1 cellular context compared by ENCODE assay signal in the genomic region with DNA sequence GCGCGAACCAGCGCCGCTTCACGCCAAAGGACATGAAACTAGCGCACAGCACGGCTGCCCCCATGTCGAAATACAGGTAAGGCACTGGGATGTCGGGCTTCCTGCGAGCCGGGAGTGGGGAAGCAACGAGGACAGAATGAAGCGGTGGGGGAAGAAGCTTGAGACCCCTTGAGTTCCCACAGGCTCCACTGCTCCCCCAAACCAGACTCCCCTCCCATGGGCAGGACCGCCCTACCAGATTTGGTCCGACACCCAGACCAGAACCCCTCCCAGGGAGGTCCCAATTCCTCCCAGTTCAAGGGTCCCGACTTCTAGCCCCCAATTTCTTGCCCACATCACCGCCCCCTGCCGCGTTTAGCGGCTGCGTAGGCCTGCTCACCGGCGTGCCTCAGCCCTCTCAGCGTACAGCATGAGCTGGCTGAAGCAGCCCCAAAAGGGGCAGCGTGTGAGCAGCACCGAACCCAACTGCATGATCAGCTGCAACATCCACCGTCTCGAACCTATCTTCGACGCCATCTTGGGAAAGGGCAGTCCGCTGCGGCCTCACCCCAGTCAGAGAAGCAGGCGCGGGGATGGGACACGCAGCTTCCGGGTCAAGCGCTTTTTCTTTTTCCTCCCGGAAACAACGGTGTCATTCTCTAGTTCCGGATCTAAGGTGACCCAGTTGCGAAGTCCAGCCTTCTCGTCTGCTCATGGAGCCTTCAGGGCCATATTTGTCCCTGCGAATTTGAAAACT.
A peak's percentile ranks its signal among the peaks of the same experiment; 100 is the strongest.
TF ChIP-seq lines count a peak whose summit lies in the region.

A gene (minus strand): TSS at position 527 of the 736 bp plus-strand sequence. CDS start 11 bp downstream, at position 516.

TF ChIP-seq in K562, 482 proteins besides CTCF, POLR2A, EP300 and RAD21 (continued from another document and continues in another):
- TF ChIP-seq, protein P1, sequence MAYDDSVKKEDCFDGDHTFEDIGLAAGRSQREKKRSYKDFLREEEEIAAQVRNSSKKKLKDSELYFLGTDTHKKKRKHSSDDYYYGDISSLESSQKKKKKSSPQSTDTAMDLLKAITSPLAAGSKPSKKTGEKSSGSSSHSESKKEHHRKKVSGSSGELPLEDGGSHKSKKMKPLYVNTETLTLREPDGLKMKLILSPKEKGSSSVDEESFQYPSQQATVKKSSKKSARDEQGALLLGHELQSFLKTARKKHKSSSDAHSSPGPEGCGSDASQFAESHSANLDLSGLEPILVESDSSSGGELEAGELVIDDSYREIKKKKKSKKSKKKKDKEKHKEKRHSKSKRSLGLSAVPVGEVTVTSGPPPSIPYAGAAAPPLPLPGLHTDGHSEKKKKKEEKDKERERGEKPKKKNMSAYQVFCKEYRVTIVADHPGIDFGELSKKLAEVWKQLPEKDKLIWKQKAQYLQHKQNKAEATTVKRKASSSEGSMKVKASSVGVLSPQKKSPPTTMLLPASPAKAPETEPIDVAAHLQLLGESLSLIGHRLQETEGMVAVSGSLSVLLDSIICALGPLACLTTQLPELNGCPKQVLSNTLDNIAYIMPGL (CRISPR knock-in tag; IDR thresholded peaks at IDR 0.05), result no peak; the same call in 1 of the 2 replicates
- TF ChIP-seq TCFL5 (CRISPR knock-in tag; conservative IDR thresholded peaks at IDR 0.05), result no peak
- peak; percentile 92 for TF ChIP-seq PHF20 (IDR thresholded peaks at IDR 0.05; ENCODE audit: partially characterized antibody)
- TF ChIP-seq PPARD (CRISPR knock-in tag; IDR thresholded peaks at IDR 0.05), result no peak
- TF ChIP-seq SP1 (CRISPR knock-in tag; IDR thresholded peaks at IDR 0.05), result peak; percentile 93
- no peak for TF ChIP-seq CBFB (CRISPR knock-in tag; IDR thresholded peaks at IDR 0.05)
- TF ChIP-seq CREBBP (IDR thresholded peaks at IDR 0.05; ENCODE audit: low read depth, low read length), result no peak
- TF ChIP-seq RBFOX2 (IDR thresholded peaks at IDR 0.05; ENCODE audit: low read depth, low read length), result peak; percentile 88
- TF ChIP-seq, protein P2, sequence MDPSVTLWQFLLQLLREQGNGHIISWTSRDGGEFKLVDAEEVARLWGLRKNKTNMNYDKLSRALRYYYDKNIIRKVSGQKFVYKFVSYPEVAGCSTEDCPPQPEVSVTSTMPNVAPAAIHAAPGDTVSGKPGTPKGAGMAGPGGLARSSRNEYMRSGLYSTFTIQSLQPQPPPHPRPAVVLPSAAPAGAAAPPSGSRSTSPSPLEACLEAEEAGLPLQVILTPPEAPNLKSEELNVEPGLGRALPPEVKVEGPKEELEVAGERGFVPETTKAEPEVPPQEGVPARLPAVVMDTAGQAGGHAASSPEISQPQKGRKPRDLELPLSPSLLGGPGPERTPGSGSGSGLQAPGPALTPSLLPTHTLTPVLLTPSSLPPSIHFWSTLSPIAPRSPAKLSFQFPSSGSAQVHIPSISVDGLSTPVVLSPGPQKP (CRISPR knock-in tag; IDR thresholded peaks at IDR 0.05), result 0 out of 2 replicates have a peak, but pooled peaks have one; percentile 47
- no peak for TF ChIP-seq SNIP1 (IDR thresholded peaks at IDR 0.05; ENCODE audit: low read depth)
- TF ChIP-seq, protein P3, sequence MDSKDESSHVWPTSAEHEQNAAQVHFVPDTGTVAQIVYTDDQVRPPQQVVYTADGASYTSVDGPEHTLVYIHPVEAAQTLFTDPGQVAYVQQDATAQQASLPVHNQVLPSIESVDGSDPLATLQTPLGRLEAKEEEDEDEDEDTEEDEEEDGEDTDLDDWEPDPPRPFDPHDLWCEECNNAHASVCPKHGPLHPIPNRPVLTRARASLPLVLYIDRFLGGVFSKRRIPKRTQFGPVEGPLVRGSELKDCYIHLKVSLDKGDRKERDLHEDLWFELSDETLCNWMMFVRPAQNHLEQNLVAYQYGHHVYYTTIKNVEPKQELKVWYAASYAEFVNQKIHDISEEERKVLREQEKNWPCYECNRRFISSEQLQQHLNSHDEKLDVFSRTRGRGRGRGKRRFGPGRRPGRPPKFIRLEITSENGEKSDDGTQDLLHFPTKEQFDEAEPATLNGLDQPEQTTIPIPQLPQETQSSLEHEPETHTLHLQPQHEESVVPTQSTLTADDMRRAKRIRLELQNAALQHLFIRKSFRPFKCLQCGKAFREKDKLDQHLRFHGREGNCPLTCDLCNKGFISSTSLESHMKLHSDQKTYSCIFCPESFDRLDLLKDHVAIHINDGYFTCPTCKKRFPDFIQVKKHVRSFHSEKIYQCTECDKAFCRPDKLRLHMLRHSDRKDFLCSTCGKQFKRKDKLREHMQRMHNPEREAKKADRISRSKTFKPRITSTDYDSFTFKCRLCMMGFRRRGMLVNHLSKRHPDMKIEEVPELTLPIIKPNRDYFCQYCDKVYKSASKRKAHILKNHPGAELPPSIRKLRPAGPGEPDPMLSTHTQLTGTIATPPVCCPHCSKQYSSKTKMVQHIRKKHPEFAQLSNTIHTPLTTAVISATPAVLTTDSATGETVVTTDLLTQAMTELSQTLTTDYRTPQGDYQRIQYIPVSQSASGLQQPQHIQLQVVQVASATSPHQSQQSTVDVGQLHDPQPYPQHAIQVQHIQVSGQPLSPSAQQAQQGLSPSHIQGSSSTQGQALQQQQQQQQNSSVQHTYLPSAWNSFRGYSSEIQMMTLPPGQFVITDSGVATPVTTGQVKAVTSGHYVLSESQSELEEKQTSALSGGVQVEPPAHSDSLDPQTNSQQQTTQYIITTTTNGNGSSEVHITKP (IDR thresholded peaks at IDR 0.05; ENCODE audit: partially characterized antibody), result peak; percentile 55
- peak in 1 of 2 experiments; percentile 51; a peak in 1 of 4 replicates for TF ChIP-seq TEAD1 (CRISPR knock-in tag; IDR thresholded peaks at IDR 0.05)
- TF ChIP-seq, protein P4, sequence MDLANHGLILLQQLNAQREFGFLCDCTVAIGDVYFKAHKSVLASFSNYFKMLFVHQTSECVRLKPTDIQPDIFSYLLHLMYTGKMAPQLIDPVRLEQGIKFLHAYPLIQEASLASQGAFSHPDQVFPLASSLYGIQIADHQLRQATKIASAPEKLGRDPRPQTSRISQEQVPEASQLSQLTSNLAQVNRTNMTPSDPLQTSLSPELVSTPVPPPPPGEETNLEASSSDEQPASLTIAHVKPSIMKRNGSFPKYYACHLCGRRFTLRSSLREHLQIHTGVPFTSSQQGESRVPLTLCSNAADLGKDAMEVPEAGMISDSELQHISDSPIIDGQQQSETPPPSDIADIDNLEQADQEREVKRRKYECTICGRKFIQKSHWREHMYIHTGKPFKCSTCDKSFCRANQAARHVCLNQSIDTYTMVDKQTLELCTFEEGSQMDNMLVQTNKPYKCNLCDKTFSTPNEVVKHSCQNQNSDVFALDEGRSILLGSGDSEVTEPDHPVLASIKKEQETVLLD (IDR thresholded peaks at IDR 0.05), result peak; percentile 78
- no peak; the same call in 1 of the 2 replicates for TF ChIP-seq ZZZ3 (IDR thresholded peaks at IDR 0.05)
- peak; percentile 32 for TF ChIP-seq CEBPG (CRISPR knock-in tag; IDR thresholded peaks at IDR 0.05)
- no peak for TF ChIP-seq CEBPG (tag; conservative IDR thresholded peaks at IDR 0.05 in 1 of 2, IDR thresholded peaks at IDR 0.05 in 1 of 2)
- TF ChIP-seq, protein P5, sequence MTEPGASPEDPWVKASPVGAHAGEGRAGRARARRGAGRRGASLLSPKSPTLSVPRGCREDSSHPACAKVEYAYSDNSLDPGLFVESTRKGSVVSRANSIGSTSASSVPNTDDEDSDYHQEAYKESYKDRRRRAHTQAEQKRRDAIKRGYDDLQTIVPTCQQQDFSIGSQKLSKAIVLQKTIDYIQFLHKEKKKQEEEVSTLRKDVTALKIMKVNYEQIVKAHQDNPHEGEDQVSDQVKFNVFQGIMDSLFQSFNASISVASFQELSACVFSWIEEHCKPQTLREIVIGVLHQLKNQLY (CRISPR knock-in tag; conservative IDR thresholded peaks at IDR 0.05), result no peak
- peak; percentile 66; the same call in 1 of the 2 replicates for TF ChIP-seq TCF7 (IDR thresholded peaks at IDR 0.05; ENCODE audit: borderline replicate concordance)
- peak; percentile 66; the same call in 1 of the 2 replicates for TF ChIP-seq MEF2D (tag; conservative IDR thresholded peaks at IDR 0.05; ENCODE audit: low read depth)
- no peak for TF ChIP-seq SAFB (IDR thresholded peaks at IDR 0.05; ENCODE audit: borderline replicate concordance, low read depth, low read length)
- peak; percentile 70; the same call in 1 of the 2 replicates for TF ChIP-seq HDAC2 (IDR thresholded peaks at IDR 0.05)
- TF ChIP-seq, protein P6, sequence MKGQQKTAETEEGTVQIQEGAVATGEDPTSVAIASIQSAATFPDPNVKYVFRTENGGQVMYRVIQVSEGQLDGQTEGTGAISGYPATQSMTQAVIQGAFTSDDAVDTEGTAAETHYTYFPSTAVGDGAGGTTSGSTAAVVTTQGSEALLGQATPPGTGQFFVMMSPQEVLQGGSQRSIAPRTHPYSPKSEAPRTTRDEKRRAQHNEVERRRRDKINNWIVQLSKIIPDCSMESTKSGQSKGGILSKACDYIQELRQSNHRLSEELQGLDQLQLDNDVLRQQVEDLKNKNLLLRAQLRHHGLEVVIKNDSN (CRISPR knock-in tag; IDR thresholded peaks at IDR 0.05), result peak; percentile 24; the same call in 1 of the 2 replicates
- peak; percentile 73 for TF ChIP-seq ZFX (CRISPR knock-in tag; IDR thresholded peaks at IDR 0.05)
- no peak for TF ChIP-seq HNRNPK (IDR thresholded peaks at IDR 0.05; ENCODE audit: low read depth, low read length, poor library complexity, severe bottlenecking)
- peak; percentile 100 for TF ChIP-seq NFRKB (IDR thresholded peaks at IDR 0.05; ENCODE audit: low read depth)
- no peak for TF ChIP-seq ZNF175 (CRISPR knock-in tag; IDR thresholded peaks at IDR 0.05; ENCODE audit: low read depth)
- peak; percentile 59 for TF ChIP-seq RBM22 (IDR thresholded peaks at IDR 0.05; ENCODE audit: low read depth, low read length, poor library complexity, severe bottlenecking)
- TF ChIP-seq CBX2 (IDR thresholded peaks at IDR 0.05; ENCODE audit: insufficient read depth, low read length, poor library complexity, severe bottlenecking), result no peak
- peak; percentile 87 for TF ChIP-seq POU5F1 (IDR thresholded peaks at IDR 0.05; ENCODE audit: borderline replicate concordance, low read depth, low read length, partially characterized antibody)
- TF ChIP-seq DMBX1 (CRISPR knock-in tag; IDR thresholded peaks at IDR 0.05; ENCODE audit: borderline replicate concordance), result peak; percentile 48; the same call in 1 of the 2 replicates
- TF ChIP-seq, protein P7, sequence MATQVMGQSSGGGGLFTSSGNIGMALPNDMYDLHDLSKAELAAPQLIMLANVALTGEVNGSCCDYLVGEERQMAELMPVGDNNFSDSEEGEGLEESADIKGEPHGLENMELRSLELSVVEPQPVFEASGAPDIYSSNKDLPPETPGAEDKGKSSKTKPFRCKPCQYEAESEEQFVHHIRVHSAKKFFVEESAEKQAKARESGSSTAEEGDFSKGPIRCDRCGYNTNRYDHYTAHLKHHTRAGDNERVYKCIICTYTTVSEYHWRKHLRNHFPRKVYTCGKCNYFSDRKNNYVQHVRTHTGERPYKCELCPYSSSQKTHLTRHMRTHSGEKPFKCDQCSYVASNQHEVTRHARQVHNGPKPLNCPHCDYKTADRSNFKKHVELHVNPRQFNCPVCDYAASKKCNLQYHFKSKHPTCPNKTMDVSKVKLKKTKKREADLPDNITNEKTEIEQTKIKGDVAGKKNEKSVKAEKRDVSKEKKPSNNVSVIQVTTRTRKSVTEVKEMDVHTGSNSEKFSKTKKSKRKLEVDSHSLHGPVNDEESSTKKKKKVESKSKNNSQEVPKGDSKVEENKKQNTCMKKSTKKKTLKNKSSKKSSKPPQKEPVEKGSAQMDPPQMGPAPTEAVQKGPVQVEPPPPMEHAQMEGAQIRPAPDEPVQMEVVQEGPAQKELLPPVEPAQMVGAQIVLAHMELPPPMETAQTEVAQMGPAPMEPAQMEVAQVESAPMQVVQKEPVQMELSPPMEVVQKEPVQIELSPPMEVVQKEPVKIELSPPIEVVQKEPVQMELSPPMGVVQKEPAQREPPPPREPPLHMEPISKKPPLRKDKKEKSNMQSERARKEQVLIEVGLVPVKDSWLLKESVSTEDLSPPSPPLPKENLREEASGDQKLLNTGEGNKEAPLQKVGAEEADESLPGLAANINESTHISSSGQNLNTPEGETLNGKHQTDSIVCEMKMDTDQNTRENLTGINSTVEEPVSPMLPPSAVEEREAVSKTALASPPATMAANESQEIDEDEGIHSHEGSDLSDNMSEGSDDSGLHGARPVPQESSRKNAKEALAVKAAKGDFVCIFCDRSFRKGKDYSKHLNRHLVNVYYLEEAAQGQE (CRISPR knock-in tag; IDR thresholded peaks at IDR 0.05; ENCODE audit: low read depth), result 0 out of 2 replicates have a peak, but pooled peaks have one; percentile 21
- peak; percentile 44; the same call in 1 of the 2 replicates for TF ChIP-seq STAT5A (IDR thresholded peaks at IDR 0.05; ENCODE audit: borderline replicate concordance, low read length)
- TF ChIP-seq, protein P8, sequence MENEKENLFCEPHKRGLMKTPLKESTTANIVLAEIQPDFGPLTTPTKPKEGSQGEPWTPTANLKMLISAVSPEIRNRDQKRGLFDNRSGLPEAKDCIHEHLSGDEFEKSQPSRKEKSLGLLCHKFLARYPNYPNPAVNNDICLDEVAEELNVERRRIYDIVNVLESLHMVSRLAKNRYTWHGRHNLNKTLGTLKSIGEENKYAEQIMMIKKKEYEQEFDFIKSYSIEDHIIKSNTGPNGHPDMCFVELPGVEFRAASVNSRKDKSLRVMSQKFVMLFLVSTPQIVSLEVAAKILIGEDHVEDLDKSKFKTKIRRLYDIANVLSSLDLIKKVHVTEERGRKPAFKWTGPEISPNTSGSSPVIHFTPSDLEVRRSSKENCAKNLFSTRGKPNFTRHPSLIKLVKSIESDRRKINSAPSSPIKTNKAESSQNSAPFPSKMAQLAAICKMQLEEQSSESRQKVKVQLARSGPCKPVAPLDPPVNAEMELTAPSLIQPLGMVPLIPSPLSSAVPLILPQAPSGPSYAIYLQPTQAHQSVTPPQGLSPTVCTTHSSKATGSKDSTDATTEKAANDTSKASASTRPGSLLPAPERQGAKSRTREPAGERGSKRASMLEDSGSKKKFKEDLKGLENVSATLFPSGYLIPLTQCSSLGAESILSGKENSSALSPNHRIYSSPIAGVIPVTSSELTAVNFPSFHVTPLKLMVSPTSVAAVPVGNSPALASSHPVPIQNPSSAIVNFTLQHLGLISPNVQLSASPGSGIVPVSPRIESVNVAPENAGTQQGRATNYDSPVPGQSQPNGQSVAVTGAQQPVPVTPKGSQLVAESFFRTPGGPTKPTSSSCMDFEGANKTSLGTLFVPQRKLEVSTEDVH (IDR thresholded peaks at IDR 0.05; ENCODE audit: low read depth, partially characterized antibody), result peak; percentile 89
- TF ChIP-seq, protein P9, sequence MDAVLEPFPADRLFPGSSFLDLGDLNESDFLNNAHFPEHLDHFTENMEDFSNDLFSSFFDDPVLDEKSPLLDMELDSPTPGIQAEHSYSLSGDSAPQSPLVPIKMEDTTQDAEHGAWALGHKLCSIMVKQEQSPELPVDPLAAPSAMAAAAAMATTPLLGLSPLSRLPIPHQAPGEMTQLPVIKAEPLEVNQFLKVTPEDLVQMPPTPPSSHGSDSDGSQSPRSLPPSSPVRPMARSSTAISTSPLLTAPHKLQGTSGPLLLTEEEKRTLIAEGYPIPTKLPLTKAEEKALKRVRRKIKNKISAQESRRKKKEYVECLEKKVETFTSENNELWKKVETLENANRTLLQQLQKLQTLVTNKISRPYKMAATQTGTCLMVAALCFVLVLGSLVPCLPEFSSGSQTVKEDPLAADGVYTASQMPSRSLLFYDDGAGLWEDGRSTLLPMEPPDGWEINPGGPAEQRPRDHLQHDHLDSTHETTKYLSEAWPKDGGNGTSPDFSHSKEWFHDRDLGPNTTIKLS (IDR thresholded peaks at IDR 0.05; ENCODE audit: borderline replicate concordance, low read depth), result peak; percentile 88
- TF ChIP-seq CBX3 (IDR thresholded peaks at IDR 0.05; ENCODE audit: borderline replicate concordance in 1 of 2, low read length in 2 of 2), result peak in 1 of 2 experiments; percentile 95; a peak in 2 of 3 replicates
